8 cellular contexts compared by ENCODE assay signal in genomic region chr10:11685787-11686218, GRCh38. TPM values are rescaled to one million over a fixed set of nuclear protein-coding genes. Genes with fewer than 3 reads are reported as not detected.
DNase-seq lines count a peak whose midpoint lies in the region; ATAC-seq and TF ChIP-seq lines count a peak whose summit lies in the region.

No MANE protein-coding gene starts in this region.

- no peak for TF ChIP-seq CTCF in fibroblast of the aortic adventitia (IDR thresholded peaks at IDR 0.05; ENCODE audit: insufficient read depth, low read length)

- H3K4me3 ChIP-seq in fibroblast of the aortic adventitia (ENCODE audit: low read depth, low read length) (peak overlapping the region; percentile 3), skin epidermis (no peak overlapping the region)

- DNase-seq in NCI-H2107 treated with DMSO at 0.1 percent for 48 hours (lab: John Stamatoyannopoulos, UW; ENCODE audit: unreplicated experiment): peak; percentile 16
- DNase-seq in NCI-H2107 (lab: John Stamatoyannopoulos, UW): no peak
- peak; percentile 20 for DNase-seq in NCI-H1092 treated with DMSO at 0.1 percent for 48 hours (lab: John Stamatoyannopoulos, UW)
- peak; percentile 36 to 46 for DNase-seq in activated CD4-positive, alpha-beta T cell treated with anti-CD3 and anti-CD28 coated beads for 4 hours
- no peak for DNase-seq in fibroblast of the aortic adventitia (ENCODE audit: low read depth)
- no peak for DNase-seq in NCI-H2227 treated with DMSO at 0.1 percent for 48 hours (lab: John Stamatoyannopoulos, UW)

- peak overlapping the region in 19 of 21 experiments; percentile 38 to 97 (median 85) for H3K27ac ChIP-seq in skin epidermis

- no peak for ATAC-seq in HG03139 (IDR thresholded peaks at IDR 0.05; ENCODE audit: unreplicated experiment)

RNA-seq across cellular contexts. Expression of gene ECHDC3, which starts 56.4 kb away (rescaled TPM):
- 0.98 and 1.2 TPM in 2 replicates for total RNA-seq in fibroblast of the aortic adventitia (ENCODE audit: low replicate concordance)

Comparison
In these comparisons a context has a peak if more than half of its experiments do, and no peak if none do; other contexts are left out.
1. DNase-seq: peak in NCI-H2107 treated with DMSO at 0.1 percent for 48 hours (single experiment), NCI-H1092 treated with DMSO at 0.1 percent for 48 hours (single experiment) and activated CD4-positive, alpha-beta T cell treated with anti-CD3 and anti-CD28 coated beads for 4 hours (2 of 2); none in NCI-H2107 (single experiment), fibroblast of the aortic adventitia (single experiment) and NCI-H2227 treated with DMSO at 0.1 percent for 48 hours (single experiment).